Comparison of ENCODE assay signal across 7 cellular contexts in genomic region chr16:3171181-3171854, GRCh38. TPM values are rescaled to one million over a fixed set of nuclear protein-coding genes. Genes with fewer than 3 reads are reported as not detected.
DNase-seq lines count a peak whose midpoint lies in the region; ATAC-seq and TF ChIP-seq lines count a peak whose summit lies in the region.

No MANE protein-coding gene starts in this region.

- peaks cover 1% of the 10 kb centered on the region for H3K36me3 Mint-ChIP-seq in T-helper 2 cell treated with Interferon-gamma antibody and Interleukin-4, amounts not matched to agents 5 μg/mL and 100 μg/mL, for 36 hours (ENCODE audit: low read depth)
- H3K36me3 Mint-ChIP-seq in endodermal cell (ENCODE audit: low read depth), result no peaks in the 10 kb centered on the region

- H3K9ac ChIP-seq in endodermal cell (ENCODE audit: extremely low read depth, low read length, poor library complexity, severe bottlenecking), result no peak overlapping the region

- WGBS in endodermal cell (ENCODE audit: insufficient coverage in 1 of 2, insufficient read length in 1 of 2), 2 experiments, result 20 to 30% methylated on average over 14 to 35 of the region's 35 CpGs

- DNase-seq in T-helper 2 cell treated with Interferon-gamma antibody and Interleukin-4, amounts not matched to agents 5 μg/mL and 100 μg/mL, for 36 hours (ENCODE audit: low spot score), result peak; percentile 55
- DNase-seq in endodermal cell, result no peak
- DNase-seq in stimulated activated CD4-positive, alpha-beta T cell treated with anti-CD3 and anti-CD28 coated beads, Interleukin-2, amount 100 ng/mL, for 24 hours, result peak; percentile 48 to 60
- DNase-seq in NCI-H2227 treated with DMSO at 0.1 percent for 48 hours (lab: John Stamatoyannopoulos, UW), result no peak
- no peak for DNase-seq in HuH-7 (ENCODE audit: low spot score)
- no peak for DNase-seq in NCI-H774 (lab: John Stamatoyannopoulos, UW)

- peak overlapping the region; percentile 71 for H3K4me3 ChIP-seq in endodermal cell (ENCODE audit: low read length)

- no peaks in the 10 kb centered on the region for H3K9me3 Mint-ChIP-seq in T-helper 2 cell treated with Interferon-gamma antibody and Interleukin-4, amounts not matched to agents 5 μg/mL and 100 μg/mL, for 36 hours
- H3K9me3 Mint-ChIP-seq in endodermal cell, result no peaks in the 10 kb centered on the region

- H3K27ac Mint-ChIP-seq in T-helper 2 cell treated with Interferon-gamma antibody and Interleukin-4, amounts not matched to agents 5 μg/mL and 100 μg/mL, for 36 hours, result peak overlapping the region; percentile 65
- H3K27ac Mint-ChIP-seq in endodermal cell, result peak overlapping the region; percentile 58

- H3K27me3 Mint-ChIP-seq in T-helper 2 cell treated with Interferon-gamma antibody and Interleukin-4, amounts not matched to agents 5 μg/mL and 100 μg/mL, for 36 hours (ENCODE audit: low read depth), result peaks cover 76% of the 10 kb centered on the region
- H3K27me3 Mint-ChIP-seq in endodermal cell (ENCODE audit: insufficient read depth), result peaks cover 86% of the 10 kb centered on the region

- TF ChIP-seq CTCF in endodermal cell (conservative IDR thresholded peaks at IDR 0.05), result no peak

- H3K9me3 ChIP-seq in endodermal cell (ENCODE audit: control insufficient read depth, low read length), result no peaks in the 10 kb centered on the region

- H3K27me3 ChIP-seq in endodermal cell (ENCODE audit: control insufficient read depth, insufficient read depth, low read length, poor library complexity, severe bottlenecking), result peaks cover 89% of the 10 kb centered on the region

- H3K4me1 Mint-ChIP-seq in T-helper 2 cell treated with Interferon-gamma antibody and Interleukin-4, amounts not matched to agents 5 μg/mL and 100 μg/mL, for 36 hours (ENCODE audit: low read depth), result peaks cover 30% of the 10 kb centered on the region
- peaks cover 3% of the 10 kb centered on the region for H3K4me1 Mint-ChIP-seq in endodermal cell

- peak; percentile 39 for ATAC-seq in GM21786 (IDR thresholded peaks at IDR 0.05; ENCODE audit: unreplicated experiment)

- H3K4me1 ChIP-seq in endodermal cell (ENCODE audit: control insufficient read depth, insufficient read depth, low read length), result peaks cover 2% of the 10 kb centered on the region

- H3K36me3 ChIP-seq in endodermal cell (ENCODE audit: control insufficient read depth, insufficient read depth, low read length), result no peaks in the 10 kb centered on the region

- peak overlapping the region; percentile 70 for H3K4me3 Mint-ChIP-seq in T-helper 2 cell treated with Interferon-gamma antibody and Interleukin-4, amounts not matched to agents 5 μg/mL and 100 μg/mL, for 36 hours
- H3K4me3 Mint-ChIP-seq in endodermal cell, result peak overlapping the region; percentile 59

- H3K27ac ChIP-seq in endodermal cell (ENCODE audit: low read depth, low read length), result no peak overlapping the region

RNA-seq across cellular contexts. Expression of gene OR1F1, which starts 16.7 kb away (rescaled TPM):
- total RNA-seq in endodermal cell, result under 1 TPM in 1 of 2 donors, not detected in 1; 0.29 TPM
- not detected for polyA plus RNA-seq in endodermal cell (2013, experiment 1 of 2)
- not detected for polyA plus RNA-seq in endodermal cell (2013, experiment 2 of 2)

RNA-seq across cellular contexts. Expression of gene ZNF213, which starts 36.5 kb away (rescaled TPM):
- 1 to 10 TPM; 5.1 to 6.3 TPM for total RNA-seq in endodermal cell
- polyA plus RNA-seq in endodermal cell (2013, experiment 1 of 2), result 11.4 TPM
- 10.5 TPM for polyA plus RNA-seq in endodermal cell (2013, experiment 2 of 2)

RNA-seq across cellular contexts. Expression of gene ZNF205, which starts 58.9 kb away (rescaled TPM):
- 10 to 100 TPM; 15.4 to 18.3 TPM for total RNA-seq in endodermal cell
- 19.4 TPM for polyA plus RNA-seq in endodermal cell (2013, experiment 1 of 2)
- polyA plus RNA-seq in endodermal cell (2013, experiment 2 of 2), result 17.3 TPM

Comparison
In these comparisons a context has a peak if more than half of its experiments do, and no peak if none do; other contexts are left out.
1. DNase-seq: peak in T-helper 2 cell treated with Interferon-gamma antibody and Interleukin-4, amounts not matched to agents 5 μg/mL and 100 μg/mL, for 36 hours (single experiment) and stimulated activated CD4-positive, alpha-beta T cell treated with anti-CD3 and anti-CD28 coated beads, Interleukin-2, amount 100 ng/mL, for 24 hours (2 of 2); none in endodermal cell (single experiment), NCI-H2227 treated with DMSO at 0.1 percent for 48 hours (single experiment), HuH-7 (single experiment) and NCI-H774 (single experiment).